Comparison of ENCODE assay signal across 27 cellular contexts in genomic region chr17:54172096-54172495, GRCh38.
"Had no signal": no experiment of that assay in that cellular context is flagged by ENCODE, and none has a peak within 500 bp of the region (broad histone marks: within the 10 kb centered on the region; RNA-seq: fewer than 3 reads in every experiment).

No MANE protein-coding gene starts in this region.

- H3K4me3 ChIP-seq: adrenal gland, breast epithelium, gastroesophageal sphincter, left lung, ovary, skin epidermis, stomach, suprapubic skin, tibial nerve had no signal

- H3K9me3 ChIP-seq: adrenal gland, breast epithelium, gastroesophageal sphincter, left lung, neutrophil, ovary, stomach, suprapubic skin, tibial nerve had no signal

- H3K4me3 Mint-ChIP-seq: activated B cell treated with CpG ODN at 0.5 μM for 24 hours; activated CD4-positive, alpha-beta T cell treated with anti-CD3 and anti-CD28 coated beads for 36 hours; activated naive CD8-positive, alpha-beta T cell; activated T-cell treated with anti-CD3 and anti-CD28 coated beads, Interleukin-2, amount 50 U/mL, for 4 hours; mesothelial cell of epicardium; naive thymus-derived CD8-positive, alpha-beta T cell; stimulated activated effector memory CD8-positive, alpha-beta T cell treated with anti-CD3 and anti-CD28 coated beads, Interleukin-12 subunit alpha, Interleukin-12 subunit beta, amount 100 ng/mL, for 72 hours; T-cell; T-helper 2 cell treated with Interferon-gamma antibody and Interleukin-4, amounts not matched to agents 5 μg/mL and 100 μg/mL, for 36 hours had no signal

- H3K27me3 ChIP-seq: breast epithelium, gastroesophageal sphincter, left lung, neutrophil, ovary, stomach, suprapubic skin, tibial nerve had no signal

- H3K4me1 ChIP-seq: adrenal gland, breast epithelium, gastroesophageal sphincter, left lung, suprapubic skin, tibial nerve had no signal

- H3K27ac ChIP-seq: adrenal gland, breast epithelium, epithelial cell of prostate, gastroesophageal sphincter, left lung, neutrophil, ovary, skin epidermis, stomach, suprapubic skin, tibial nerve had no signal

- H3K36me3 ChIP-seq: adrenal gland, breast epithelium, gastroesophageal sphincter, left lung, neutrophil, ovary, stomach, suprapubic skin, tibial nerve had no signal

- ATAC-seq: activated CD4-positive, alpha-beta T cell treated with anti-CD3 and anti-CD28 coated beads for 36 hours; activated T-cell treated with anti-CD3 and anti-CD28 coated beads, Interleukin-2, amount 50 U/mL, for 4 hours; gastroesophageal sphincter; left lung; naive thymus-derived CD8-positive, alpha-beta T cell; stimulated activated effector memory CD8-positive, alpha-beta T cell treated with anti-CD3 and anti-CD28 coated beads, Interleukin-12 subunit alpha, Interleukin-12 subunit beta, amount 100 ng/mL, for 72 hours; T-cell had no signal

- H3K4me1 Mint-ChIP-seq: activated B cell treated with CpG ODN at 0.5 μM for 24 hours; activated CD4-positive, alpha-beta T cell treated with anti-CD3 and anti-CD28 coated beads for 36 hours; naive thymus-derived CD8-positive, alpha-beta T cell; stimulated activated effector memory CD8-positive, alpha-beta T cell treated with anti-CD3 and anti-CD28 coated beads, Interleukin-12 subunit alpha, Interleukin-12 subunit beta, amount 100 ng/mL, for 72 hours; T-cell had no signal

- DNase-seq: activated B cell treated with CpG ODN at 0.5 μM for 24 hours; activated CD4-positive, alpha-beta T cell treated with anti-CD3 and anti-CD28 coated beads, Interleukin-2, amount 50 U/mL, for 4 hours; activated CD8-positive, alpha-beta memory T cell treated with anti-CD3 and anti-CD28 coated beads for 24 hours; activated CD8-positive, alpha-beta memory T cell treated with anti-CD3 and anti-CD28 coated beads, Interleukin-2, amount 50 U/mL, for 48 hours; activated naive CD4-positive, alpha-beta T cell; activated T-cell treated with anti-CD3 and anti-CD28 coated beads, Interleukin-2, amount 50 U/mL, for 4 hours; cortex of kidney; left lung; naive thymus-derived CD8-positive, alpha-beta T cell; ovary; stimulated activated CD4-positive, alpha-beta T cell treated with anti-CD3 and anti-CD28 coated beads, Interleukin-2, amount 100 ng/mL, for 24 hours; stomach; T-cell had no signal

- H3K27ac Mint-ChIP-seq: activated B cell treated with CpG ODN at 0.5 μM for 24 hours; activated CD4-positive, alpha-beta T cell treated with anti-CD3 and anti-CD28 coated beads for 36 hours; activated naive CD8-positive, alpha-beta T cell; activated T-helper 2 cell treated with anti-CD3 and anti-CD28 coated beads, Interferon-gamma antibody, Interleukin-2, Interleukin-4, amounts not matched to agents 10 μg/mL and 5 μg/mL and 100 μg/mL, durations not matched to agents 14 hours and 24 hours and 36 hours; mesothelial cell of epicardium; naive thymus-derived CD8-positive, alpha-beta T cell; stimulated activated effector memory CD8-positive, alpha-beta T cell treated with anti-CD3 and anti-CD28 coated beads, Interleukin-12 subunit alpha, Interleukin-12 subunit beta, amount 100 ng/mL, for 72 hours; T-cell; T-helper 2 cell treated with Interferon-gamma antibody and Interleukin-4, amounts not matched to agents 5 μg/mL and 100 μg/mL, for 36 hours had no signal

- H3K27me3 Mint-ChIP-seq: activated B cell treated with CpG ODN at 0.5 μM for 24 hours; activated CD4-positive, alpha-beta T cell treated with anti-CD3 and anti-CD28 coated beads for 36 hours; activated naive CD8-positive, alpha-beta T cell; naive thymus-derived CD8-positive, alpha-beta T cell; T-cell had no signal
